ENCODE assay signal across 9 cellular contexts in the genomic region with DNA sequence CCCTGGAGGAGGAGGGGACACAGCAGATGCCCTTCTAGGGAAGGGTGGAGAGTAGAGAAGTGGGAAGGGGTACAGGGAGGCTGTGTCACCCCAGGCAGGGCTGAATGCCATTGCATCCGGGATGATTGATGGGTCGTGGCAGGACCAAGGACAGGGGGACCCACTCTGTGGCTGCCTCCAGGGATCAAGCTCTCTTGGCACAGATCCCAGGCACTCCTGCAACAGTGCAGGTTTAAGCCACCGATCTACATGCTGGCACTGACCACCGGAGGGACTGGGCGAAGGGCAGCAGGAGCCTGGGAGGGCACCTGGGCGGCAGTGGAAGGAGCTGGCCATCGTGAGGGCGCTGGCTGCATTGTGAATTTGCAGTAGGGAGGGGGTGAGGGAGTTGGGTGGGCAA. TPM values are rescaled to one million over a fixed set of nuclear protein-coding genes. Genes with fewer than 3 reads are reported as not detected.
DNase-seq lines count a peak whose midpoint lies in the region; ATAC-seq, FAIRE-seq and TF ChIP-seq lines count a peak whose summit lies in the region.
"Not testable (repeated sequence)": the region's sequence is repeated elsewhere in the genome, so short reads cannot be mapped to it uniquely, and the experiment has no call there.
"Had no signal": no experiment of that assay in that cellular context is flagged by ENCODE, and none has a peak within 500 bp of the region (broad histone marks: within the 10 kb centered on the region; RNA-seq: fewer than 3 reads in every experiment).

No MANE protein-coding gene starts in this region.

- not testable (repeated sequence) for H3K36me3 ChIP-seq in BJ (ENCODE audit: control insufficient read depth, insufficient read depth, low read length); astrocyte (ENCODE audit: insufficient read depth, low read length); iPS-18a (ENCODE audit: control insufficient read depth, low read depth, low read length); smooth muscle cell (ENCODE audit: low read depth)

- H3K9ac ChIP-seq in astrocyte (ENCODE audit: low read length); iPS-18a (ENCODE audit: low read length); smooth muscle cell (ENCODE audit: low read depth): not testable (repeated sequence)

- ATAC-seq in activated CD4-positive, alpha-beta T cell treated with anti-CD3 and anti-CD28 coated beads for 36 hours = not testable (repeated sequence)

- H3K4me1 ChIP-seq in astrocyte (ENCODE audit: insufficient read depth, low read length); smooth muscle cell (ENCODE audit: low read depth): not testable (repeated sequence)
- H3K4me1 ChIP-seq in iPS-18a (ENCODE audit: control insufficient read depth, low read depth, low read length) = peaks cover 13% of the 10 kb centered on the region

- TF ChIP-seq CTCF in BJ (IDR thresholded peaks at IDR 0.05; ENCODE audit: insufficient read depth, low read depth, low read length); HFFc6 (IDR thresholded peaks at IDR 0.05); astrocyte (IDR thresholded peaks at IDR 0.05; ENCODE audit: insufficient read depth, low read depth, low read length); nephron (IDR thresholded peaks at IDR 0.05; ENCODE audit: unreplicated experiment in 3 of 3); smooth muscle cell (IDR thresholded peaks at IDR 0.05; ENCODE audit: borderline replicate concordance, insufficient read depth, poor library complexity, severe bottlenecking): not testable (repeated sequence)

- FAIRE-seq in astrocyte (lab: Jason Lieb, UNC) = not testable (repeated sequence)

- H2AFZ ChIP-seq in astrocyte (ENCODE audit: low read depth, low read length); smooth muscle cell (ENCODE audit: low read depth): not testable (repeated sequence)

- intact Hi-C loops in activated CD4-positive, alpha-beta T cell treated with anti-CD3 and anti-CD28 coated beads for 36 hours (cut with DNase I, micrococcal nuclease) = loop anchor here (1.0 kb wide), 1 partner anchor 24 kb away; no protein-coding TSS in a partner anchor

- H3K27me3 ChIP-seq in BJ (ENCODE audit: control insufficient read depth, insufficient read depth, low read length); astrocyte (ENCODE audit: insufficient read depth, low read length); iPS-18a (ENCODE audit: control insufficient read depth, insufficient read depth, low read length); smooth muscle cell (ENCODE audit: low read depth): not testable (repeated sequence)

- CTCF ChIA-PET in BJ (lab: Yijun Ruan, JAX); activated CD4-positive, alpha-beta T cell treated with anti-CD3 and anti-CD28 coated beads for 36 hours (lab: Charles Lee): not testable (repeated sequence)

- H3K4me3 ChIP-seq in BJ (ENCODE audit: low read depth, low read length) (peak overlapping the region; percentile 37), astrocyte (ENCODE audit: insufficient read depth, low read depth, low read length) (peak overlapping the region; percentile 42), iPS-18a (ENCODE audit: low read length) (peak overlapping the region; percentile 23), smooth muscle cell (peak overlapping the region; percentile 38)

- H3K4me1 Mint-ChIP-seq in HFFc6 (ENCODE audit: low read depth) (peaks cover 14% of the 10 kb centered on the region), nephron (peaks cover 12% of the 10 kb centered on the region)
- H3K4me1 Mint-ChIP-seq in activated CD4-positive, alpha-beta T cell treated with anti-CD3 and anti-CD28 coated beads for 36 hours; astrocyte (ENCODE audit: low read depth, unreplicated experiment): not testable (repeated sequence)

- H3K27ac ChIP-seq in astrocyte (ENCODE audit: low read depth, low read length); iPS-18a (ENCODE audit: low read length); smooth muscle cell (ENCODE audit: low read depth): not testable (repeated sequence)

- not testable (repeated sequence) for DNase-seq in BJ (ENCODE audit: low read depth); HFFc6; astrocyte (ENCODE audit: low read depth); smooth muscle cell (lab: John Stamatoyannopoulos, UW; ENCODE audit: unreplicated experiment)
- DNase-seq in activated CD4-positive, alpha-beta T cell treated with anti-CD3 and anti-CD28 coated beads for 36 hours = peak; percentile 19
- DNase-seq in erythroblast (lab: John Stamatoyannopoulos, UW) = peak; percentile 28 to 30

- not testable (repeated sequence) for TF ChIP-seq POLR2A in erythroblast (IDR thresholded peaks at IDR 0.05; ENCODE audit: low read length)

- 72% methylated on average over 8 of the region's 8 CpGs for WGBS in smooth muscle cell (ENCODE audit: low lambda C conversion rate)

- peaks cover 29% of the 10 kb centered on the region for H3K27me3 Mint-ChIP-seq in HFFc6 (ENCODE audit: insufficient read depth)
- not testable (repeated sequence) for H3K27me3 Mint-ChIP-seq in activated CD4-positive, alpha-beta T cell treated with anti-CD3 and anti-CD28 coated beads for 36 hours; astrocyte (ENCODE audit: low read depth, unreplicated experiment); nephron (ENCODE audit: low read depth)

- not testable (repeated sequence) for H3K9me3 ChIP-seq in astrocyte (ENCODE audit: insufficient read depth, low read depth, low read length); iPS-18a (ENCODE audit: control insufficient read depth, low read depth, low read length); smooth muscle cell (replicated peaks; ENCODE audit: low read depth)

- H3K79me2 ChIP-seq in astrocyte (ENCODE audit: insufficient read depth, low read length); smooth muscle cell (ENCODE audit: low read depth): not testable (repeated sequence)

- H3K4me3 Mint-ChIP-seq in HFFc6 = peak overlapping the region; percentile 78
- H3K4me3 Mint-ChIP-seq in activated CD4-positive, alpha-beta T cell treated with anti-CD3 and anti-CD28 coated beads for 36 hours = not testable (repeated sequence)
- peak overlapping the region; percentile 82 for H3K4me3 Mint-ChIP-seq in astrocyte (ENCODE audit: unreplicated experiment)
- H3K4me3 Mint-ChIP-seq in nephron = peak overlapping the region; percentile 76 to 85 (median 78)

- H3K27ac Mint-ChIP-seq in HFFc6; activated CD4-positive, alpha-beta T cell treated with anti-CD3 and anti-CD28 coated beads for 36 hours; astrocyte (ENCODE audit: unreplicated experiment); nephron: not testable (repeated sequence)

- POLR2A ChIA-PET in BJ (lab: Charles Lee); activated CD4-positive, alpha-beta T cell treated with anti-CD3 and anti-CD28 coated beads for 36 hours (lab: Charles Lee): not testable (repeated sequence)

- H3F3A ChIP-seq in smooth muscle cell (ENCODE audit: low read depth) = not testable (repeated sequence)

- H3K9me3 Mint-ChIP-seq in HFFc6; activated CD4-positive, alpha-beta T cell treated with anti-CD3 and anti-CD28 coated beads for 36 hours (ENCODE audit: low read depth); astrocyte (ENCODE audit: unreplicated experiment); nephron: not testable (repeated sequence)

- H4K20me1 ChIP-seq in astrocyte (ENCODE audit: insufficient read depth, low read length); smooth muscle cell (ENCODE audit: low read depth): not testable (repeated sequence)

- peak overlapping the region; percentile 70 for H3K4me2 ChIP-seq in astrocyte (ENCODE audit: low read length)
- H3K4me2 ChIP-seq in smooth muscle cell = not testable (repeated sequence)

- not testable (repeated sequence) for H3K36me3 Mint-ChIP-seq in HFFc6 (ENCODE audit: low read depth); activated CD4-positive, alpha-beta T cell treated with anti-CD3 and anti-CD28 coated beads for 36 hours (ENCODE audit: low read depth); astrocyte (ENCODE audit: low read depth, unreplicated experiment); nephron (ENCODE audit: low read depth)

RNA-seq across cellular contexts. Expression of gene TUBB2A, which starts 22.6 kb away (rescaled TPM):
- polyA plus RNA-seq in BJ (2011; rRNA removed) (138 and 184 TPM in 2 replicates), smooth muscle cell (272 and 448 TPM in 2 replicates)
- 111 and 170 TPM in 2 replicates for polyA minus RNA-seq in BJ (2011; rRNA and poly(A)+ RNA removed)
- total RNA-seq in HFFc6 (2021; fragmentation: NEBNext Ultra II Directional; extraction: Animal tissue kit (Norgen Biotek cat#: 25700)) = 100 to 1,000 TPM; 114 to 152 (median 120) TPM
- 1 to 10 TPM; 1.7 to 1.8 TPM for total RNA-seq in activated CD4-positive, alpha-beta T cell treated with anti-CD3 and anti-CD28 coated beads for 36 hours
- total RNA-seq in astrocyte (390 and 401 TPM in 2 replicates), smooth muscle cell (201 and 236 TPM in 2 replicates)

RNA-seq across cellular contexts. Expression of gene TUBB2B, which starts 47.5 kb away (rescaled TPM):
- polyA plus RNA-seq in BJ (2011; rRNA removed) (10.9 and 13.3 TPM in 2 replicates), smooth muscle cell (22.7 and 52.2 TPM in 2 replicates)
- polyA minus RNA-seq in BJ (2011; rRNA and poly(A)+ RNA removed) = 11.6 and 19.6 TPM in 2 replicates
- total RNA-seq in HFFc6 (2021; fragmentation: NEBNext Ultra II Directional; extraction: Animal tissue kit (Norgen Biotek cat#: 25700)) = 1 to 10 TPM in 3 of 6 experiments, under 1 TPM in 3; 0.14 to 1.3 (median 0.90) TPM
- total RNA-seq in activated CD4-positive, alpha-beta T cell treated with anti-CD3 and anti-CD28 coated beads for 36 hours = under 1 TPM in 1 of 2 experiments, not detected in 1; 0.09 TPM
- total RNA-seq in astrocyte (124 and 144 TPM in 2 replicates), smooth muscle cell (55.7 and 62.1 TPM in 2 replicates)
- total RNA-seq: activated CD4-positive, alpha-beta memory T cell treated with anti-CD3 and anti-CD28 coated beads, Interleukin-2, amount 10 ng/mL, durations not matched to agents 7 days and 5 days had no signal

Comparison
In these comparisons a context has a peak if more than half of its experiments do, and no peak if none do; other contexts are left out.
1. RNA of gene TUBB2A, which starts 22.6 kb away (total RNA-seq): 390 to 401 TPM in astrocyte, 201 to 236 TPM in smooth muscle cell and 114 to 152 TPM in HFFc6; 1.7 to 1.8 TPM in activated CD4-positive, alpha-beta T cell treated with anti-CD3 and anti-CD28 coated beads for 36 hours; every median in the first group is over 10 times any median in the second.
2. RNA of gene TUBB2B, which starts 47.5 kb away (total RNA-seq): 124 to 144 TPM in astrocyte and 55.7 to 62.1 TPM in smooth muscle cell; 0.14 to 1.3 TPM in HFFc6 and 0.09 TPM in activated CD4-positive, alpha-beta T cell treated with anti-CD3 and anti-CD28 coated beads for 36 hours; every median in the first group is over 10 times any median in the second.
3. Peak in every context shown above with its lines, with median percentiles within 50 percentile points of each other: H3K4me3 ChIP-seq.